ENCODE assay signal across 8 cellular contexts in the genomic region with DNA sequence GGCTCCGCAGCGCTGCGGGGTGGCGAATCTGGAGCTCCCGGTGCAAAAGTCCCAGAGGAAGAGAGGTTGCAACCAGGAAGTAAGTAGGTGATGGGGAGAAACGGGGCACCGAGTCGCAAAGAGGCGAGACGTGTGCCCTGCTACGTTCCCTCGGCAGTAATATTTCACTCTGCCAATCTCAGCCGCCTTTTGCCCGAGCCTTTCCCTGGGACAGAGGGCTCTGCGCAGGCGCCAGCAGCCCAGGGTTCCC. TPM values are rescaled to one million over a fixed set of nuclear protein-coding genes. Genes with fewer than 3 reads are reported as not detected.
DNase-seq lines count a peak whose midpoint lies in the region; ATAC-seq lines count a peak whose summit lies in the region.

A gene (minus strand): TSS at position 171 of the 250 bp plus-strand sequence. CDS start 495 bp downstream, outside the sequence.

- WGBS in urinary bladder: under 1% methylated on average over 16 of the region's 16 CpGs

- peaks cover 2% of the 10 kb centered on the region for H3K4me1 ChIP-seq in urinary bladder (ENCODE audit: insufficient read depth)

- H3K27ac ChIP-seq in caudate nucleus (ENCODE audit: low read depth, low read length): peak within 1 kb of the TSS; percentile 98
- peak within 1 kb of the TSS; percentile 92 for H3K27ac ChIP-seq in urinary bladder (ENCODE audit: low read depth)

- H3K9me3 Mint-ChIP-seq in activated T-cell treated with anti-CD3 and anti-CD28 coated beads, Interleukin-2, amount 50 U/mL, for 4 hours: no peaks in the 10 kb centered on the region
- H3K9me3 Mint-ChIP-seq in memory B cell: no peaks in the 10 kb centered on the region

- no peak for DNase-seq in activated T-cell treated with anti-CD3 and anti-CD28 coated beads, Interleukin-2, amount 50 U/mL, for 4 hours
- DNase-seq in activated T-cell treated with anti-CD3 and anti-CD28 coated beads for 4 hours (no peak), caudate nucleus (lab: John Stamatoyannopoulos, UW) (no peak), memory B cell (ENCODE audit: low spot score in 2 of 2) (no peak), NOMO-1 (lab: John Stamatoyannopoulos, UW; ENCODE audit: unreplicated experiment in 2 of 2) (no peak), CD1c-positive myeloid dendritic cell (ENCODE audit: extremely low spot score) (no peak)

- H3K4me3 Mint-ChIP-seq in activated T-cell treated with anti-CD3 and anti-CD28 coated beads, Interleukin-2, amount 50 U/mL, for 4 hours: peak within 1 kb of the TSS; percentile 91
- H3K4me3 Mint-ChIP-seq in memory B cell: peak within 1 kb of the TSS; percentile 95

- peak within 1 kb of the TSS; percentile 83 for H3K4me3 ChIP-seq in urinary bladder (ENCODE audit: low read depth, low read length)

- no peaks in the 10 kb centered on the region for H3K27me3 Mint-ChIP-seq in activated T-cell treated with anti-CD3 and anti-CD28 coated beads, Interleukin-2, amount 50 U/mL, for 4 hours (ENCODE audit: low read depth)
- H3K27me3 Mint-ChIP-seq in memory B cell: no peaks in the 10 kb centered on the region

- no peak for ATAC-seq in activated T-cell treated with anti-CD3 and anti-CD28 coated beads, Interleukin-2, amount 50 U/mL, for 4 hours
- ATAC-seq in memory B cell (ENCODE audit: low read depth) (no peak), HG03045 (IDR thresholded peaks at IDR 0.05; ENCODE audit: unreplicated experiment) (no peak)

- peaks cover 91% of the 10 kb centered on the region for H3K4me1 Mint-ChIP-seq in activated T-cell treated with anti-CD3 and anti-CD28 coated beads, Interleukin-2, amount 50 U/mL, for 4 hours (ENCODE audit: low read depth)
- peaks cover 59% of the 10 kb centered on the region for H3K4me1 Mint-ChIP-seq in memory B cell

- peak within 1 kb of the TSS; percentile 96 for H3K27ac Mint-ChIP-seq in memory B cell

- H3K36me3 ChIP-seq in urinary bladder (ENCODE audit: insufficient read depth): no peaks in the 10 kb centered on the region

- peaks cover 20% of the 10 kb centered on the region for H3K36me3 Mint-ChIP-seq in activated T-cell treated with anti-CD3 and anti-CD28 coated beads, Interleukin-2, amount 50 U/mL, for 4 hours (ENCODE audit: insufficient read depth)
- peaks cover 13% of the 10 kb centered on the region for H3K36me3 Mint-ChIP-seq in memory B cell

RNA-seq across cellular contexts. Expression of the gene that starts here (rescaled TPM):
- 10 to 100 TPM; 12.6 to 16.0 (median 13.7) TPM for total RNA-seq in activated T-cell treated with anti-CD3 and anti-CD28 coated beads, Interleukin-2, amount 50 U/mL, for 4 hours
- total RNA-seq in urinary bladder: 2.0 TPM
- 18.1 TPM for polyA plus RNA-seq in urinary bladder
